In the genomic region with DNA sequence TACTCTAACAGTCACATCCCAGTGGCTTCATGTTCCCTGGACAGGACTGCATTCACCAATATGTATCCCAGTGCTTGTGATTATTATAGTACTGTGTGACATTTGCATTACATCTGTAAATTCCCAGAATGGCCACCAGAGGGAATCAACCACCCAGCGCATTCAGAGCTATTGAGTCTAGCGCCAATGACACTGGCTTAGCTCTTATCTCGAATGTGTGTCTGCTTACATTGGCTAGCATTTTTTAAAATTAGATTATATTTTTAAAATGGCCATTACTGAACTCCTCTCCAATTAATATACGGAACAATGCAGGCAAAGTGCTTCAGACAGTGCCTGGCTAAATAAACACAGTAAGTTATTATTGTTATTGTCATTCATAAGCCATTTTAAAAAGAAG, we compare ENCODE assay signal across 8 cellular contexts. TPM values are rescaled to one million over a fixed set of nuclear protein-coding genes. Genes with fewer than 3 reads are reported as not detected.
DNase-seq lines count a peak whose midpoint lies in the region; ATAC-seq and TF ChIP-seq lines count a peak whose summit lies in the region.

No MANE protein-coding gene starts in this region.

- peak overlapping the region; percentile 40 for H2AFZ ChIP-seq in ACC112 (ENCODE audit: low read length, unreplicated experiment)

- WGBS in lung, 2 donors: 1 to 3% methylated on average over 4 of the region's 4 CpGs

- peak; percentile 73 for TF ChIP-seq CTCF in GM12865 (IDR thresholded peaks at IDR 0.05; ENCODE audit: insufficient read depth, low read depth, low read length, missing control alignments)
- peak; percentile 83 to 99 (median 93) for TF ChIP-seq CTCF in dorsolateral prefrontal cortex (IDR thresholded peaks at IDR 0.05 in 54 of 56, conservative IDR thresholded peaks at IDR 0.05 in 2 of 56; ENCODE audit: low read depth in 1 of 56, partially characterized antibody in 56 of 56)
- peak; percentile 92 for TF ChIP-seq CTCF in lung (IDR thresholded peaks at IDR 0.05; ENCODE audit: control extremely low read depth, extremely low read depth)

- H3K4me3 ChIP-seq in ACC112 (ENCODE audit: low read depth, low read length): 0 out of 2 replicates have a peak overlapping the region, but pooled peaks have one; percentile 50
- H3K4me3 ChIP-seq in GM12865 (ENCODE audit: low read depth, low read length): no peak overlapping the region
- peak overlapping the region in 32 of 59 donors; percentile 0 to 47 (median 26) for H3K4me3 ChIP-seq in dorsolateral prefrontal cortex
- H3K4me3 ChIP-seq in lung: no peak overlapping the region

- DNase-seq in GM12865 (ENCODE audit: low read depth) (peak; percentile 54), NCI-H1417 treated with DMSO at 0.1 percent for 48 hours (lab: John Stamatoyannopoulos, UW) (peak; percentile 53), SW480 (ENCODE audit: low spot score) (peak; percentile 80), dorsolateral prefrontal cortex (peak in 6 of 10 donors; percentile 40 to 74 (median 56)), lung (ENCODE audit: low spot score) (peak; percentile 54), superior temporal gyrus (ENCODE audit: extremely low spot score) (peak; percentile 95)

- no peaks in the 10 kb centered on the region for H3K9me3 ChIP-seq in lung (ENCODE audit: control insufficient read depth in 2 of 2, insufficient read depth in 1 of 2, low read length in 1 of 2)

- H3K36me3 ChIP-seq in ACC112 (ENCODE audit: insufficient read depth, low read length) (no peaks in the 10 kb centered on the region), lung (ENCODE audit: control insufficient read depth in 2 of 2, insufficient read depth in 2 of 2, low read length in 2 of 2) (no peaks in the 10 kb centered on the region)

- intact Hi-C loops in dorsolateral prefrontal cortex (cut with DNase I): loop anchor here (1.0 to 10.0 kb wide), 4 partner anchors 180 to 537 kb away; no protein-coding TSS in a partner anchor

- no peak overlapping the region for H3K27ac ChIP-seq in ACC112 (ENCODE audit: low read depth, low read length)
- H3K27ac ChIP-seq in dorsolateral prefrontal cortex: peak overlapping the region in 1 of 59 donors; percentile 27
- no peak overlapping the region for H3K27ac ChIP-seq in lung (ENCODE audit: low read depth in 1 of 2, low read length in 1 of 2)

- no peaks in the 10 kb centered on the region for H3K27me3 ChIP-seq in ACC112 (ENCODE audit: insufficient read depth, low read length)
- H3K27me3 ChIP-seq in dorsolateral prefrontal cortex: no peaks in the 10 kb centered on the region
- no peaks in the 10 kb centered on the region for H3K27me3 ChIP-seq in lung (ENCODE audit: control insufficient read depth, insufficient read depth)

- ATAC-seq in HG02759 (IDR thresholded peaks at IDR 0.05; ENCODE audit: unreplicated experiment): peak; percentile 80
- peak; percentile 82 for ATAC-seq in lung (ENCODE audit: insufficient read depth, low FRiP score)

- no peaks in the 10 kb centered on the region for H3K79me2 ChIP-seq in ACC112 (ENCODE audit: control insufficient read depth, insufficient read depth, low read length, unreplicated experiment)

- H3K4me1 ChIP-seq in ACC112 (ENCODE audit: control insufficient read depth, insufficient read depth, low read length, unreplicated experiment) (peaks cover 7% of the 10 kb centered on the region), lung (ENCODE audit: control insufficient read depth in 2 of 2, insufficient read depth in 2 of 2, low read length in 2 of 2) (no peaks in the 10 kb centered on the region)

RNA-seq across cellular contexts. Expression of a gene that starts 36.3 kb away (rescaled TPM):
- 100 to 1,000 TPM in 1 of 120 experiments, 10 to 100 TPM in 118, 1 to 10 TPM in 1; 9.8 to 122 (median 34.1) TPM for total RNA-seq in dorsolateral prefrontal cortex
- total RNA-seq in lung: 10 to 100 TPM in 1 of 2 donors, 1 to 10 TPM in 1; 2.9 to 17.0 TPM
- polyA plus RNA-seq in lung: under 1 TPM; 0.52 to 0.65 TPM

Comparison
In these comparisons a context has a peak if more than half of its experiments do, and no peak if none do; other contexts are left out.
1. H3K4me3 ChIP-seq: peak in ACC112 (single experiment) and dorsolateral prefrontal cortex (32 of 59); none in GM12865 (single experiment) and lung (single experiment).
2. Peak in every context shown above with its lines, with median percentiles within 50 percentile points of each other: DNase-seq and CTCF ChIP-seq.